Comparison of ENCODE assay signal across 1 cellular context in the genomic region with DNA sequence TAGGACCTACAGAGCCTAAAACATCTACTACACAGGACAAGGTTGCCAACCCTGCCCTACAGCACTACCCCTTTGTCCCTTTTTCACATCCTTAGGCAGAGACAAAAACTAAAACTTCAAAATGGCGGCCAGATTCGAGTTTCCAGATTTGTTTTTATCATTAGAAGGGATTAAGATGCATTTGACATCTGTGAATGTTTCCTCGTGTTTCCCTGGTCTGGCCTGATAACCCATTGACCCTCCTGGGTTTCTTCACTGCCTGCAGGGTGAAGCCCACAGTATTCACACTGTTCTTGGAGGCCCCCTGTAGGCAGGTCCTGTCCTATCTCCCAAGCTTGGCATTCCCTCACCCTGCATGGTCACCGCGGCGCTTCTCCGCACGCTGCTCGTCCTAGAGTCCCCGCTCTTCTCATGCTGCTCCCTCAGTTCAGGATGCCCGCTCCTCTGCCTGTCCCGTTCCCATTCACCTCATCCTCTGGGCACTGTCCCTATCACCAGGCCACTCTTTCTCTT.
TF ChIP-seq lines count a peak whose summit lies in the region.

No MANE protein-coding gene starts in this region.

TF ChIP-seq in K562, 482 proteins besides CTCF, POLR2A, EP300 and RAD21:
- TF ChIP-seq, protein P1, sequence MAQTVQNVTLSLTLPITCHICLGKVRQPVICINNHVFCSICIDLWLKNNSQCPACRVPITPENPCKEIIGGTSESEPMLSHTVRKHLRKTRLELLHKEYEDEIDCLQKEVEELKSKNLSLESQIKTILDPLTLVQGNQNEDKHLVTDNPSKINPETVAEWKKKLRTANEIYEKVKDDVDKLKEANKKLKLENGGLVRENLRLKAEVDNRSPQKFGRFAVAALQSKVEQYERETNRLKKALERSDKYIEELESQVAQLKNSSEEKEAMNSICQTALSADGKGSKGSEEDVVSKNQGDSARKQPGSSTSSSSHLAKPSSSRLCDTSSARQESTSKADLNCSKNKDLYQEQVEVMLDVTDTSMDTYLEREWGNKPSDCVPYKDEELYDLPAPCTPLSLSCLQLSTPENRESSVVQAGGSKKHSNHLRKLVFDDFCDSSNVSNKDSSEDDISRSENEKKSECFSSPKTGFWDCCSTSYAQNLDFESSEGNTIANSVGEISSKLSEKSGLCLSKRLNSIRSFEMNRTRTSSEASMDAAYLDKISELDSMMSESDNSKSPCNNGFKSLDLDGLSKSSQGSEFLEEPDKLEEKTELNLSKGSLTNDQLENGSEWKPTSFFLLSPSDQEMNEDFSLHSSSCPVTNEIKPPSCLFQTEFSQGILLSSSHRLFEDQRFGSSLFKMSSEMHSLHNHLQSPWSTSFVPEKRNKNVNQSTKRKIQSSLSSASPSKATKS (CRISPR knock-in tag; IDR thresholded peaks at IDR 0.05) = no peak
- peak; percentile 42 for TF ChIP-seq CBFA2T3 (IDR thresholded peaks at IDR 0.05)
- peak; percentile 67 to 72 for TF ChIP-seq KDM1A (IDR thresholded peaks at IDR 0.05)
